ENCODE assay signal across 13 cellular contexts in the genomic region with DNA sequence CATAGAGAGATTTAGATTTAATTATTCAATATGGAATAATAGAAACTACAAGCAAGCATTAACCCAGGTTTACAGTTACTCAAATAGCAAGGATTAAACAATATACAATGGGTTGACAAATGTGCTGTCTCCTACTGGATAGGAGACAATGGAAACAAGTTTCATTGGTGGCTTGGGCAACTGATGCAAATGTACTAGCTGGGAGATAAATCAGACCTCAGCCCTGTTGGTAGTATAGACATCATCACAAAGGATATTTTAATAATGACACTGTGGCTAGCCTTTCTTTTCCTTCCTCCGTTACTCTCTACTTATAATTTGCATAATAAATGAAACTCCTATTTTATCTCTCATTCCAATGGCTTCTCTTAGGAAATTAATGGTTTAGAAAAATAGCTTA.
"Had no signal": no experiment of that assay in that cellular context is flagged by ENCODE, and none has a peak within 500 bp of the region (broad histone marks: within the 10 kb centered on the region; RNA-seq: fewer than 3 reads in every experiment).

No MANE protein-coding gene starts in this region.

- H3K4me3 ChIP-seq: body of pancreas, hepatocyte, thyroid gland, uterus had no signal

- H3K9me3 Mint-ChIP-seq: activated naive CD4-positive, alpha-beta T cell treated with anti-CD3 and anti-CD28 coated beads, Interleukin-2, amount 50 U/mL, for 24 hours; central memory CD8-positive, alpha-beta T cell; naive thymus-derived CD4-positive, alpha-beta T cell had no signal

- H3K4me3 Mint-ChIP-seq: activated naive CD4-positive, alpha-beta T cell treated with anti-CD3 and anti-CD28 coated beads, Interleukin-2, amount 50 U/mL, for 24 hours; central memory CD8-positive, alpha-beta T cell; naive thymus-derived CD4-positive, alpha-beta T cell; T-helper 17 cell had no signal

- H3K27me3 ChIP-seq: body of pancreas, hepatocyte, thyroid gland, uterus had no signal

- H3K27me3 Mint-ChIP-seq: activated naive CD4-positive, alpha-beta T cell treated with anti-CD3 and anti-CD28 coated beads, Interleukin-2, amount 50 U/mL, for 24 hours; central memory CD8-positive, alpha-beta T cell; naive thymus-derived CD4-positive, alpha-beta T cell; T-helper 17 cell had no signal

- H3K9me3 ChIP-seq: body of pancreas, thyroid gland, uterus had no signal

- H3K27ac Mint-ChIP-seq: activated naive CD4-positive, alpha-beta T cell treated with anti-CD3 and anti-CD28 coated beads, Interleukin-2, amount 50 U/mL, for 24 hours; naive thymus-derived CD4-positive, alpha-beta T cell; T-helper 17 cell had no signal

- DNase-seq: activated CD4-positive, alpha-beta T cell treated with anti-CD3 and anti-CD28 coated beads, Interleukin-2, amount 50 U/mL, for 4 hours; activated T-cell treated with anti-CD3 and anti-CD28 coated beads, Interleukin-2, amount 50 U/mL, for 1 hour; effector memory CD4-positive, alpha-beta T cell; naive thymus-derived CD4-positive, alpha-beta T cell; occipital lobe; T-helper 17 cell; thyroid gland; uterus had no signal

- H3K27ac ChIP-seq: body of pancreas, epithelial cell of prostate, hepatocyte, thyroid gland, uterus had no signal

- H3K36me3 ChIP-seq: thyroid gland, uterus had no signal

- H3K4me1 Mint-ChIP-seq: activated naive CD4-positive, alpha-beta T cell treated with anti-CD3 and anti-CD28 coated beads, Interleukin-2, amount 50 U/mL, for 24 hours; central memory CD8-positive, alpha-beta T cell; naive thymus-derived CD4-positive, alpha-beta T cell; T-helper 17 cell had no signal

- H3K4me1 ChIP-seq: thyroid gland, uterus had no signal

- H3K36me3 Mint-ChIP-seq: activated naive CD4-positive, alpha-beta T cell treated with anti-CD3 and anti-CD28 coated beads, Interleukin-2, amount 50 U/mL, for 24 hours; naive thymus-derived CD4-positive, alpha-beta T cell had no signal

- ATAC-seq: body of pancreas; naive thymus-derived CD4-positive, alpha-beta T cell; T-helper 17 cell had no signal
